In genomic region chr5:122142480-122142879, GRCh38 we compare ENCODE assay signal across 16 cellular contexts. TPM values are rescaled to one million over a fixed set of nuclear protein-coding genes. Genes with fewer than 3 reads are reported as not detected.
A peak's percentile ranks its signal among the peaks of the same experiment; 100 is the strongest.
DNase-seq lines count a peak whose midpoint lies in the region; ATAC-seq, FAIRE-seq and TF ChIP-seq lines count a peak whose summit lies in the region.
"Had no signal": no experiment of that assay in that cellular context is flagged by ENCODE, and none has a peak within 500 bp of the region (broad histone marks: within the 10 kb centered on the region; RNA-seq: fewer than 3 reads in every experiment).

No MANE protein-coding gene starts in this region.

- H3K4me3 ChIP-seq in bronchial epithelial cell (ENCODE audit: low read depth, low read length) = no peak overlapping the region
- H3K4me3 ChIP-seq: right lobe of liver had no signal

- FAIRE-seq in bronchial epithelial cell (lab: Jason Lieb, UNC) = peak; percentile 80
- FAIRE-seq: frontal cortex had no signal

- no peak for TF ChIP-seq CTCF in bronchial epithelial cell (IDR thresholded peaks at IDR 0.05; ENCODE audit: insufficient read depth, low read length, severe bottlenecking)

- no peaks in the 10 kb centered on the region for H3K27me3 ChIP-seq in bronchial epithelial cell (ENCODE audit: control insufficient read depth, insufficient read depth, low read length)
- H3K27me3 ChIP-seq: right lobe of liver had no signal

- H3K36me3 ChIP-seq in bronchial epithelial cell (ENCODE audit: control insufficient read depth, insufficient read depth, low read length) = no peaks in the 10 kb centered on the region
- H3K36me3 ChIP-seq: right lobe of liver had no signal

- DNase-seq in EH (ENCODE audit: low read depth) = peak; percentile 95
- DNase-seq in NCI-H226 = peak; percentile 86
- peak; percentile 95 for DNase-seq in bronchial epithelial cell (ENCODE audit: low read depth)
- DNase-seq in myocyte (ENCODE audit: low read depth) = peak; percentile 80
- no peak for DNase-seq in NK-92 treated with Interleukin-12 subunit alpha and Interleukin-12 subunit beta, amount 100 ng/mL, for 24 hours (lab: John Stamatoyannopoulos, UW)
- no peak for DNase-seq in DMS153 treated with DMSO at 0.1 percent for 48 hours (lab: John Stamatoyannopoulos, UW; ENCODE audit: unreplicated experiment)
- DNase-seq in NCI-H446 (lab: John Stamatoyannopoulos, UW) = no peak
- DNase-seq: CD4-positive, CD25-positive, alpha-beta regulatory T cell; islet precursor cell; NCI-H146; NCI-H526 treated with DMSO at 0.1 percent for 48 hours; right lobe of liver; Right ventricle myocardium superior; substantia nigra had no signal

- no peak for ATAC-seq in HG03571 (IDR thresholded peaks at IDR 0.05; ENCODE audit: unreplicated experiment)
- ATAC-seq: right lobe of liver had no signal

RNA-seq across cellular contexts. Expression of gene ZNF474, which starts 13.1 kb away (rescaled TPM):
- total RNA-seq in bronchial epithelial cell (0.13 and 0.26 TPM in 2 replicates), myocyte (5.9 and 8.3 TPM in 2 replicates)
- 3.6 TPM for polyA plus RNA-seq in myocyte (2012)
- total RNA-seq: Right ventricle myocardium superior had no signal

Comparison
In these comparisons a context has a peak if more than half of its experiments do, and no peak if none do; other contexts are left out.
1. DNase-seq: peak in EH (single experiment), NCI-H226 (single experiment), bronchial epithelial cell (single experiment) and myocyte (single experiment); none in NK-92 treated with Interleukin-12 subunit alpha and Interleukin-12 subunit beta, amount 100 ng/mL, for 24 hours (single experiment), DMS153 treated with DMSO at 0.1 percent for 48 hours (single experiment) and NCI-H446 (0 of 2).